Comparison of ENCODE assay signal across 8 cellular contexts in genomic region chr4:39976945-39977488, GRCh38. TPM values are rescaled to one million over a fixed set of nuclear protein-coding genes. Genes with fewer than 3 reads are reported as not detected.
DNase-seq lines count a peak whose midpoint lies in the region; ATAC-seq and TF ChIP-seq lines count a peak whose summit lies in the region.

No MANE protein-coding gene starts in this region.

- peaks cover 6% of the 10 kb centered on the region for H3K36me3 ChIP-seq in Panc1 (ENCODE audit: control insufficient read depth, insufficient read depth, low read length)
- H3K36me3 ChIP-seq in ovary: no peaks in the 10 kb centered on the region
- peaks cover 0 to 13% (median 3%) of the 10 kb centered on the region in 4 donors for H3K36me3 ChIP-seq in transverse colon

- H3K9me3 ChIP-seq in Panc1 (ENCODE audit: control insufficient read depth, insufficient read depth, low read depth, low read length) (no peaks in the 10 kb centered on the region), ovary (no peaks in the 10 kb centered on the region), transverse colon (no peaks in the 10 kb centered on the region)

- in situ Hi-C loops in Panc1 (cut with HindIII; ENCODE audit: low pct_unique_long_range_greater_than_20kb, low sequenced_read_pairs): no loop called here
- in situ Hi-C loops in transverse colon (cut with MboI; ENCODE audit: low pct_ligation_motif_present in 1 of 4, low pct_unique_long_range_greater_than_20kb in 1 of 4, low sequenced_read_pairs in 3 of 4): loop anchor here in 3 of 4 donors (10.0 kb wide), 3 partner anchors 272 to 502 kb away; partner anchors contain the start of gene UBE2K (in 1 of the 3)

- TF ChIP-seq EP300 in ovary (IDR thresholded peaks at IDR 0.05) (no peak), transverse colon (IDR thresholded peaks at IDR 0.05; ENCODE audit: low read depth) (no peak)

- H3K4me1 ChIP-seq in Panc1 (ENCODE audit: control insufficient read depth, insufficient read depth, low read length) (peaks cover 7% of the 10 kb centered on the region), ovary (ENCODE audit: insufficient read depth) (peaks cover 1% of the 10 kb centered on the region), transverse colon (peaks cover 11 to 38% (median 14%) of the 10 kb centered on the region in 4 donors)

- CTCF ChIA-PET in Panc1 (lab: Charles Lee): no interaction called here

- DNase-seq in NCI-H524 (lab: John Stamatoyannopoulos, UW): peak; percentile 25 to 39
- no peak for DNase-seq in NCI-H524 treated with DMSO at 0.1 percent for 48 hours (lab: John Stamatoyannopoulos, UW)
- DNase-seq in Panc1 (ENCODE audit: low read depth, low spot score): no peak
- DNase-seq in activated naive CD4-positive, alpha-beta T cell treated with Interleukin-2 at 50 U/mL for 16 hours: peak; percentile 57
- peak in 32 of 42 donors; percentile 4 to 68 (median 42) for DNase-seq in head of caudate nucleus
- peak; percentile 43 to 75 (median 59) for DNase-seq in ovary
- DNase-seq in transverse colon: peak; percentile 39

- peak overlapping the region; percentile 72 for H3K27ac ChIP-seq in Panc1 (ENCODE audit: low read length)
- H3K27ac ChIP-seq in ovary: peak overlapping the region; percentile 90 to 91
- H3K27ac ChIP-seq in transverse colon: peak overlapping the region; percentile 97 to 98 (median 98)

- POLR2A ChIA-PET in Panc1 (lab: Charles Lee): no interaction called here

- no peak for TF ChIP-seq CTCF in Panc1 (IDR thresholded peaks at IDR 0.05)
- TF ChIP-seq CTCF in ovary (IDR thresholded peaks at IDR 0.05): no peak
- TF ChIP-seq CTCF in transverse colon (IDR thresholded peaks at IDR 0.05): no peak

- intact Hi-C loops in Panc1 (cut with micrococcal nuclease; ENCODE audit: unreplicated experiment): loop anchor here (10.0 kb wide), 1 partner anchor 62 kb away; no protein-coding TSS in a partner anchor
- intact Hi-C loops in head of caudate nucleus (cut with DNase I): loop anchor here (2.0 to 5.0 kb wide), 4 partner anchors 80 to 505 kb away; partner anchors contain the start of genes N4BP2 and UGDH
- intact Hi-C loops in ovary (cut with DNase I): loop anchor here (1.0 to 10.0 kb wide), 8 partner anchors 80 to 508 kb away; partner anchors contain the start of genes UBE2K (in 3 of the 4) and N4BP2 (in 2 of the 4)
- intact Hi-C loops in transverse colon (cut with DNase I; ENCODE audit: low total_unique reads): loop anchor here (2.0 to 10.0 kb wide), 3 partner anchors 80 to 512 kb away; partner anchors contain the start of gene N4BP2

- 0 to 1% (median 1%) methylated on average over 30 to 54 of the region's 54 CpGs for WGBS in ovary, 3 donors
- 2% methylated on average over 48 of the region's 54 CpGs; no CpG with 5 or more reads in 1 of the 2 donors for WGBS in transverse colon (ENCODE audit: low coverage in 1 of 2), 2 donors

- no peak for TF ChIP-seq POLR2A in ovary (IDR thresholded peaks at IDR 0.05)
- no peak for TF ChIP-seq POLR2A in transverse colon (IDR thresholded peaks at IDR 0.05)

- H3K4me3 ChIP-seq in Panc1 (ENCODE audit: low read depth in 2 of 2, low read length in 2 of 2) (peak overlapping the region; percentile 59 to 81), ovary (peak overlapping the region; percentile 95), transverse colon (peak overlapping the region; percentile 54 to 98 (median 92))

- BruUV-seq in Panc1 (replicated peaks; lab: Mats Ljungman, UMichigan): no TSS peak

- ATAC-seq in HG03045 (IDR thresholded peaks at IDR 0.05; ENCODE audit: unreplicated experiment): peak; percentile 33
- ATAC-seq in Panc1: peak; percentile 63

- H3K27me3 ChIP-seq in Panc1 (ENCODE audit: control insufficient read depth, insufficient read depth, low read length) (no peaks in the 10 kb centered on the region), ovary (no peaks in the 10 kb centered on the region), transverse colon (no peaks in the 10 kb centered on the region)

RNA-seq across cellular contexts. Expression of gene PDS5A, which starts 0.7 kb away (rescaled TPM):
- 69.2 TPM for total RNA-seq in Panc1 (2021; ENCODE audit: unreplicated experiment)
- 30.8 TPM for polyA plus RNA-seq in Panc1 (2012; ENCODE audit: insufficient read length)
- total RNA-seq in ovary: 10 to 100 TPM; 47.3 to 68.8 (median 64.7) TPM
- 10 to 100 TPM; 20.9 to 29.7 TPM for polyA plus RNA-seq in ovary
- 10 to 100 TPM; 62.1 to 74.0 (median 68.5) TPM for total RNA-seq in transverse colon

Comparison
In these comparisons a context has a peak if more than half of its experiments do, and no peak if none do; other contexts are left out.
1. DNase-seq: peak in NCI-H524 (2 of 2), activated naive CD4-positive, alpha-beta T cell treated with Interleukin-2 at 50 U/mL for 16 hours (single experiment), head of caudate nucleus (32 of 42), ovary (5 of 5) and transverse colon (single experiment); none in NCI-H524 treated with DMSO at 0.1 percent for 48 hours (single experiment) and Panc1 (single experiment).
2. Peak in every context shown above with its lines, with median percentiles within 50 percentile points of each other: H3K27ac ChIP-seq and H3K4me3 ChIP-seq.